In the genomic region with DNA sequence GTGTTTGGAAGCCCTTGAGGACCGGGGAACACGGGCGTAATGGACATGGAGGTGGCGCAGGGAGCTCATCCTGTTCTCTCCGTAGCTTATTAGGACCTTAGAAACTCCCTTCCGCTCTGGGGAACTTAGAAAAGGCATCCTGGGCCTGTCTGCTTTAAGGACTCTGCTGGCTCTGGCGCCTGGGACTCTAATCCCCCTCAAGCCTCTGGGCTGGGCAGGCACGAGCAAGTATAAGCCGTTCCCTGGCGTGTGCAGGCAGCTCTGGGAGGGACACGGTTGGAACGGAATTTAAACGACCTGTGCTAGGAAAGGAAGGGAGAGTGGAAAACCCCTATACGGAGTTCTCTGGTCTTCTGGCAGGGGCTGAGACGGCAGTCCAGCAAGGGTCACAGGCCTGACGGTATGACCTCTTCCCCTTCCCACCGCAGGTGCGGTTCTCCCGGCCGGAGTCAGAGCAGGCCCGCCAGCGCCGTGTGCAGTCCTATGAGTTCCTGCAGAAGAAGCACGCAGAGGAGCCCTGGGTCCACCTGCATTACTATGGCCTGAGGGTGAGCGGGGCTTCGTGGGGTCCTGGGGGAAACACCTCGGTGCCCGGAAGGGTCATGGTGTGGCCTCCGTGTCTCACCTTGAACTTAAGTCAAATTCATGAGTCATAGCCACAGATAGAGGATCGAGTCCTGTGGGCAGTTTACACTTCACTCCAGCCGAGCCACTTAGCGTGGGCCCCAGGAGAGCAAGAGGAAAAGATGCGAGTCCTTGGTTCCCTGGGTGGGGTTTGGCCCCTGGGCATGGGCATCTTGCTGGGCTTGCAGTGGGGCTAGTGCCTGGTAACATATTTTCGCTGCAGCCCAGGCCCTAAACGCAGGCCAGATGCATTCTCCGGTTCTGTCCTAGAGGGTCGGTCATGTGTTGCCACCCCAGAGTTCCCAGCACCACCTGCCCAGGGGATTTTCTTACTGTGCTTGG, we compare ENCODE assay signal across 18 cellular contexts. TPM values are rescaled to one million over a fixed set of nuclear protein-coding genes. Genes with fewer than 3 reads are reported as not detected.
DNase-seq lines count a peak whose midpoint lies in the region; TF ChIP-seq lines count a peak whose summit lies in the region.
"Had no signal": no experiment of that assay in that cellular context is flagged by ENCODE, and none has a peak within 500 bp of the region (broad histone marks: within the 10 kb centered on the region; RNA-seq: fewer than 3 reads in every experiment).

No MANE protein-coding gene starts in this region.

- H3K4me1 ChIP-seq in endodermal cell (ENCODE audit: control insufficient read depth, insufficient read depth, low read length) (no peaks in the 10 kb centered on the region), PC-9 (replicated peaks; ENCODE audit: insufficient read depth) (no peaks in the 10 kb centered on the region)
- H3K4me1 ChIP-seq: HAP-1, SJCRH30 had no signal

- H3K27ac Mint-ChIP-seq in endodermal cell, result peak overlapping the region; percentile 61
- H3K27ac Mint-ChIP-seq: activated T-helper 2 cell treated with anti-CD3 and anti-CD28 coated beads, Interferon-gamma antibody, Interleukin-2, Interleukin-4, amounts not matched to agents 10 μg/mL and 5 μg/mL and 100 μg/mL, durations not matched to agents 14 hours and 24 hours and 36 hours had no signal

- 95% methylated on average over 25 to 37 of the region's 37 CpGs for WGBS in endodermal cell (ENCODE audit: insufficient coverage in 1 of 2, insufficient read length in 1 of 2), 2 experiments

- TF ChIP-seq CTCF in endodermal cell (conservative IDR thresholded peaks at IDR 0.05), result no peak
- no peak for TF ChIP-seq CTCF in PC-9 (conservative IDR thresholded peaks at IDR 0.05)

- peak; percentile 82 for DNase-seq in D341Med (ENCODE audit: low spot score)
- peak; percentile 66 for DNase-seq in NCI-H82 (lab: John Stamatoyannopoulos, UW)
- DNase-seq in endodermal cell, result peak; percentile 41
- peak; percentile 71 for DNase-seq in posterior vena cava (ENCODE audit: low spot score)
- DNase-seq in stimulated activated CD4-positive, alpha-beta T cell treated with anti-CD3 and anti-CD28 coated beads, Interleukin-2, amount 100 ng/mL, for 24 hours, result no peak
- no peak for DNase-seq in stimulated activated CD4-positive, alpha-beta T cell treated with anti-CD3 and anti-CD28 coated beads, Interleukin-4, amount 100 ng/mL, for 24 hours
- DNase-seq in PC-9, result no peak
- no peak for DNase-seq in RKO (ENCODE audit: low spot score)
- DNase-seq: activated CD8-positive, alpha-beta memory T cell treated with anti-CD3 and anti-CD28 coated beads for 24 hours; aorta; CD8-positive, alpha-beta memory T cell; KBM-7; NCI-H2029 treated with DMSO at 0.1 percent for 48 hours; nucleus accumbens; right cardiac atrium; SJCRH30 had no signal

- no peaks in the 10 kb centered on the region for H3K9me3 Mint-ChIP-seq in endodermal cell
- H3K9me3 Mint-ChIP-seq: activated T-helper 2 cell treated with anti-CD3 and anti-CD28 coated beads, Interferon-gamma antibody, Interleukin-2, Interleukin-4, amounts not matched to agents 10 μg/mL and 5 μg/mL and 100 μg/mL, durations not matched to agents 14 hours and 24 hours and 36 hours; CD8-positive, alpha-beta memory T cell had no signal

- no peak overlapping the region for H3K4me3 Mint-ChIP-seq in endodermal cell
- H3K4me3 Mint-ChIP-seq: CD8-positive, alpha-beta memory T cell had no signal

- H3K9me2 ChIP-seq in PC-9 (ENCODE audit: insufficient read depth), result no peaks in the 10 kb centered on the region

- CTCF ChIA-PET in PC-9 (lab: Charles Lee), result no interaction called here

- intact Hi-C loops in posterior vena cava (cut with DNase I), result no loop called here
- intact Hi-C loops in PC-9 (cut with micrococcal nuclease; ENCODE audit: unreplicated experiment), result no loop called here

- H3K27me3 ChIP-seq in endodermal cell (ENCODE audit: control insufficient read depth, insufficient read depth, low read length, poor library complexity, severe bottlenecking) (no peaks in the 10 kb centered on the region), PC-9 (ENCODE audit: insufficient read depth, low read depth) (no peaks in the 10 kb centered on the region)
- H3K27me3 ChIP-seq: SJCRH30 had no signal

- H3K36me3 Mint-ChIP-seq in endodermal cell (ENCODE audit: low read depth), result peaks cover 67% of the 10 kb centered on the region

- H2AFZ ChIP-seq in PC-9, result no peak overlapping the region

- H3K9ac ChIP-seq in endodermal cell (ENCODE audit: extremely low read depth, low read length, poor library complexity, severe bottlenecking), result no peak overlapping the region

- no peaks in the 10 kb centered on the region for H3K27me3 Mint-ChIP-seq in endodermal cell (ENCODE audit: insufficient read depth)
- H3K27me3 Mint-ChIP-seq: CD8-positive, alpha-beta memory T cell had no signal

- H3K4me3 ChIP-seq in endodermal cell (ENCODE audit: low read length) (no peak overlapping the region), PC-9 (no peak overlapping the region)
- H3K4me3 ChIP-seq: HAP-1, SJCRH30 had no signal

- H3K36me3 ChIP-seq in endodermal cell (ENCODE audit: control insufficient read depth, insufficient read depth, low read length) (peaks cover 75% of the 10 kb centered on the region), PC-9 (ENCODE audit: low read depth) (peaks cover 15% of the 10 kb centered on the region; the same call in 1 of the 2 replicates)

- H3K4me1 Mint-ChIP-seq in endodermal cell, result no peaks in the 10 kb centered on the region
- H3K4me1 Mint-ChIP-seq: CD8-positive, alpha-beta memory T cell had no signal

- H3K4me2 ChIP-seq in PC-9, result no peak overlapping the region

- H4K20me1 ChIP-seq in PC-9 (ENCODE audit: insufficient read depth), result no peaks in the 10 kb centered on the region

- no peaks in the 10 kb centered on the region for H3K9me3 ChIP-seq in endodermal cell (ENCODE audit: control insufficient read depth, low read length)
- no peaks in the 10 kb centered on the region for H3K9me3 ChIP-seq in PC-9 (ENCODE audit: insufficient read depth, low read depth)
- H3K9me3 ChIP-seq: HAP-1, SJCRH30 had no signal

- H3K27ac ChIP-seq in endodermal cell (ENCODE audit: low read depth, low read length) (no peak overlapping the region), PC-9 (no peak overlapping the region)
- H3K27ac ChIP-seq: SJCRH30 had no signal

- BruUV-seq in PC-9 (replicated peaks; lab: Mats Ljungman, UMichigan), result no TSS peak

- H3K79me2 ChIP-seq in PC-9 (ENCODE audit: low read depth), result no peaks in the 10 kb centered on the region

- POLR2A ChIA-PET in PC-9 (lab: Charles Lee; ENCODE audit: unreplicated experiment), result no interaction called here

- peaks cover 4% of the 10 kb centered on the region; the same call in 1 of the 2 replicates for H3F3A ChIP-seq in PC-9 (ENCODE audit: insufficient read depth, low read depth)

RNA-seq across cellular contexts. Expression of gene POLR3E, which starts 17.7 kb away (rescaled TPM):
- total RNA-seq in endodermal cell (10 to 100 TPM; 73.1 to 73.6 TPM), posterior vena cava (10 to 100 TPM; 28.6 to 33.0 TPM), PC-9 (2021) (65.2 and 70.9 TPM in 2 replicates)
- polyA plus RNA-seq in endodermal cell (2013, experiment 1 of 2), result 40.2 TPM
- 31.3 TPM for polyA plus RNA-seq in endodermal cell (2013, experiment 2 of 2)

RNA-seq across cellular contexts. Expression of gene CDR2, which starts 59.5 kb away (rescaled TPM):
- total RNA-seq in endodermal cell (10 to 100 TPM; 17.6 to 24.3 TPM), posterior vena cava (10 to 100 TPM; 28.9 to 40.0 TPM), PC-9 (2021) (29.3 and 34.0 TPM in 2 replicates)
- polyA plus RNA-seq in endodermal cell (2013, experiment 1 of 2), result 18.3 TPM
- polyA plus RNA-seq in endodermal cell (2013, experiment 2 of 2), result 21.8 TPM

Comparison
In these comparisons a context has a peak if more than half of its experiments do, and no peak if none do; other contexts are left out.
1. DNase-seq: peak in D341Med (single experiment), NCI-H82 (single experiment), endodermal cell (single experiment) and posterior vena cava (single experiment); none in stimulated activated CD4-positive, alpha-beta T cell treated with anti-CD3 and anti-CD28 coated beads, Interleukin-2, amount 100 ng/mL, for 24 hours (0 of 2), stimulated activated CD4-positive, alpha-beta T cell treated with anti-CD3 and anti-CD28 coated beads, Interleukin-4, amount 100 ng/mL, for 24 hours (single experiment), PC-9 (0 of 2) and RKO (single experiment).